Comparison of ENCODE assay signal across 1 cellular context in genomic region chr21:41769106-41769505, GRCh38.
TF ChIP-seq lines count a peak whose summit lies in the region.

No MANE protein-coding gene starts in this region.

TF ChIP-seq in GM12891, 5 proteins besides CTCF, POLR2A, EP300 and RAD21:
- TF ChIP-seq SPI1 (IDR thresholded peaks at IDR 0.05; ENCODE audit: low read depth, low read length) (no peak), TAF1 (IDR thresholded peaks at IDR 0.05; ENCODE audit: low read depth, low read length) (no peak)
